Comparison of ENCODE assay signal across 29 cellular contexts in genomic region chr2:100412866-100413265, GRCh38. TPM values are rescaled to one million over a fixed set of nuclear protein-coding genes. Genes with fewer than 3 reads are reported as not detected.
DNase-seq lines count a peak whose midpoint lies in the region; ATAC-seq and TF ChIP-seq lines count a peak whose summit lies in the region.
"Had no signal": no experiment of that assay in that cellular context is flagged by ENCODE, and none has a peak within 500 bp of the region (broad histone marks: within the 10 kb centered on the region; RNA-seq: fewer than 3 reads in every experiment).

No MANE protein-coding gene starts in this region.

- H3K27ac ChIP-seq in HUES48 (ENCODE audit: low read depth, low read length) (peak overlapping the region; percentile 97), esophagus muscularis mucosa (replicated peaks in 1 of 4) (no peak overlapping the region)
- H3K27ac ChIP-seq: BLaER1, left lung, prostate gland, sigmoid colon, stomach, tibial nerve had no signal

- H3K36me3 ChIP-seq in HUES48 (ENCODE audit: control insufficient read depth, insufficient read depth, low read length) (peaks cover 8% of the 10 kb centered on the region; the same call in 1 of the 2 replicates), NT2/D1 (ENCODE audit: insufficient read depth, insufficient read length, low read length) (peaks cover 28% of the 10 kb centered on the region), esophagus muscularis mucosa (peaks cover 0 to 25% (median 5%) of the 10 kb centered on the region in 4 donors)
- H3K36me3 ChIP-seq: left lung, prostate gland had no signal

- TF ChIP-seq POLR2A in esophagus muscularis mucosa (IDR thresholded peaks at IDR 0.05; ENCODE audit: low read depth) = no peak

- H3K4me1 ChIP-seq in HUES48 (ENCODE audit: control insufficient read depth, insufficient read depth, low read length) = peaks cover 70% of the 10 kb centered on the region
- H3K4me1 ChIP-seq in NT2/D1 (ENCODE audit: insufficient read depth, insufficient read length) = peaks cover 24% of the 10 kb centered on the region
- H3K4me1 ChIP-seq in esophagus muscularis mucosa = peaks cover 17 to 33% (median 26%) of the 10 kb centered on the region in 4 donors
- H3K4me1 ChIP-seq: prostate gland had no signal

- DNase-seq in NT2/D1 (ENCODE audit: low read depth, low spot score) = peak; percentile 54
- DNase-seq in esophagus muscularis mucosa (ENCODE audit: extremely low spot score) = peak; percentile 62
- peak; percentile 42 for DNase-seq in pons (ENCODE audit: low spot score)
- DNase-seq in NCI-H146 (lab: John Stamatoyannopoulos, UW) = no peak
- no peak for DNase-seq in activated effector memory CD4-positive, alpha-beta T cell treated with anti-CD3 and anti-CD28 coated beads, Interleukin-2, amount 50 U/mL, for 16 hours
- DNase-seq: activated B cell treated with CpG ODN at 0.5 μM for 24 hours; activated CD4-positive, alpha-beta T cell treated with anti-CD3 and anti-CD28 coated beads, Interleukin-2, amount 50 U/mL, for 1 hour; activated T-cell treated with anti-CD3 and anti-CD28 coated beads, Interleukin-2, amount 50 U/mL, for 48 hours; DMS153; islet precursor cell; left lung; NCI-H1436 treated with DMSO at 0.1 percent for 48 hours; NCI-H2107; sigmoid colon; stimulated activated CD4-positive, alpha-beta T cell treated with anti-CD3 and anti-CD28 coated beads, Interleukin-12 subunit alpha, Interleukin-12 subunit beta, amount 100 ng/mL, for 4 hours; stimulated activated CD4-positive, alpha-beta T cell treated with anti-CD3 and anti-CD28 coated beads, Interleukin-2, amount 100 ng/mL, for 48 hours; stomach; T-helper 1 cell had no signal

- H3K9ac ChIP-seq in HUES48 (ENCODE audit: low read depth, low read length) = no peak overlapping the region
- no peak overlapping the region for H3K9ac ChIP-seq in NT2/D1 (ENCODE audit: insufficient read length, low read depth)
- H3K9ac ChIP-seq: BLaER1 had no signal

- TF ChIP-seq CTCF in esophagus muscularis mucosa (IDR thresholded peaks at IDR 0.05) = no peak

- intact Hi-C loops in esophagus muscularis mucosa (cut with DNase I) = no loop called here

- H3K9me3 ChIP-seq in HUES48 (ENCODE audit: control insufficient read depth, insufficient read depth, low read length) (no peaks in the 10 kb centered on the region), NT2/D1 (ENCODE audit: insufficient read depth, low read length) (no peaks in the 10 kb centered on the region), esophagus muscularis mucosa (no peaks in the 10 kb centered on the region)
- H3K9me3 ChIP-seq: BLaER1, left lung, prostate gland, sigmoid colon, stomach, tibial nerve had no signal

- ATAC-seq in SK-N-SH treated with all-trans-retinoic acid at 6 μM for 48 hours = no peak
- ATAC-seq: HCT116, left lung had no signal

- H3K4me3 ChIP-seq in HUES48 (ENCODE audit: low read depth, low read length) (no peak overlapping the region), NT2/D1 (ENCODE audit: insufficient read length, low read depth) (no peak overlapping the region), esophagus muscularis mucosa (no peak overlapping the region)
- H3K4me3 ChIP-seq: BLaER1, left lung, prostate gland, sigmoid colon, stomach, tibial nerve had no signal

- no peaks in the 10 kb centered on the region for H3K27me3 ChIP-seq in HUES48 (ENCODE audit: control insufficient read depth, insufficient read depth, low read length)
- H3K27me3 ChIP-seq in NT2/D1 (ENCODE audit: insufficient read depth, insufficient read length) = no peaks in the 10 kb centered on the region
- no peaks in the 10 kb centered on the region for H3K27me3 ChIP-seq in esophagus muscularis mucosa
- H3K27me3 ChIP-seq: BLaER1, sigmoid colon, stomach, tibial nerve had no signal

- WGBS in esophagus muscularis mucosa = 92% methylated on average over 3 of the region's 3 CpGs

- no peak for TF ChIP-seq EP300 in esophagus muscularis mucosa (IDR thresholded peaks at IDR 0.05)

TF ChIP-seq in SK-N-SH treated with all-trans-retinoic acid at 6 μM for 48 hours, 23 proteins besides CTCF, POLR2A, EP300 and RAD21:
- no peak for TF ChIP-seq PATZ1 (CRISPR knock-in tag; IDR thresholded peaks at IDR 0.05; ENCODE audit: borderline replicate concordance)
- no peak for TF ChIP-seq ZNF565 (CRISPR knock-in tag; conservative IDR thresholded peaks at IDR 0.05; ENCODE audit: low read depth)
- TF ChIP-seq ISL1 (CRISPR knock-in tag; IDR thresholded peaks at IDR 0.05) = no peak
- TF ChIP-seq GLIS3 (CRISPR knock-in tag; IDR thresholded peaks at IDR 0.05) = no peak

RNA-seq across cellular contexts. Expression of gene CHST10, which starts 4.6 kb away (rescaled TPM):
- total RNA-seq in esophagus muscularis mucosa = 10 to 100 TPM; 10.8 to 17.0 (median 13.5) TPM

RNA-seq across cellular contexts. Expression of gene NMS, which starts 57.4 kb away (rescaled TPM):
- total RNA-seq in esophagus muscularis mucosa = not detected
- total RNA-seq: activated B cell treated with CpG ODN at 0.5 μM for 24 hours, dermis microvascular lymphatic vessel endothelial cell, endothelial cell of umbilical vein, G401, left lung, NCI-H460, OCI-LY7, prostate gland, sigmoid colon, stomach, tibial nerve had no signal

Comparison
In these comparisons a context has a peak if more than half of its experiments do, and no peak if none do; other contexts are left out.
1. DNase-seq: peak in NT2/D1 (single experiment), esophagus muscularis mucosa (single experiment) and pons (single experiment); none in NCI-H146 (single experiment) and activated effector memory CD4-positive, alpha-beta T cell treated with anti-CD3 and anti-CD28 coated beads, Interleukin-2, amount 50 U/mL, for 16 hours (single experiment).